ENCODE assay signal across 1 cellular context in the genomic region with DNA sequence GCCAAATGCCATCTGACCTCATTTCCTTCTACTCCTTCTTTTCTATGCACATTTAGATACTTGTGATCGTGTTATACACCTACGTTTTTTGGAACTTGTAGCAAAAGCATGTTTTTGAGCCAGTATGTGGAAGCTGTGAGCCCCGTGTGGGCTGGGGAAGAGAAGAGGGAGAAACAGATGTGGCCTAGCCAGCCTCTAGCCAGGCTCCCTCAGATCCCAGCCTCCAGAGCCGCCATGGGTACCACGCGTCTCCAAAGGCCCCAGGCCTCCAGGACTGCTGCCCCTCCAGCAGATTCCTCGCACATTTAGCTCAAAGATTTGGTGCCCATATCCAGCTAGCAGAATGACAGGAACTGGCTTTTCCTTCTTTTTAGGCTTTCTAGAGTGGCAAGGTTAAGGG.
TF ChIP-seq lines count a peak whose summit lies in the region.

No MANE protein-coding gene starts in this region.

TF ChIP-seq in HCT116, 20 proteins besides CTCF, POLR2A, EP300 and RAD21 (continued from another document):
- TF ChIP-seq, protein P1, sequence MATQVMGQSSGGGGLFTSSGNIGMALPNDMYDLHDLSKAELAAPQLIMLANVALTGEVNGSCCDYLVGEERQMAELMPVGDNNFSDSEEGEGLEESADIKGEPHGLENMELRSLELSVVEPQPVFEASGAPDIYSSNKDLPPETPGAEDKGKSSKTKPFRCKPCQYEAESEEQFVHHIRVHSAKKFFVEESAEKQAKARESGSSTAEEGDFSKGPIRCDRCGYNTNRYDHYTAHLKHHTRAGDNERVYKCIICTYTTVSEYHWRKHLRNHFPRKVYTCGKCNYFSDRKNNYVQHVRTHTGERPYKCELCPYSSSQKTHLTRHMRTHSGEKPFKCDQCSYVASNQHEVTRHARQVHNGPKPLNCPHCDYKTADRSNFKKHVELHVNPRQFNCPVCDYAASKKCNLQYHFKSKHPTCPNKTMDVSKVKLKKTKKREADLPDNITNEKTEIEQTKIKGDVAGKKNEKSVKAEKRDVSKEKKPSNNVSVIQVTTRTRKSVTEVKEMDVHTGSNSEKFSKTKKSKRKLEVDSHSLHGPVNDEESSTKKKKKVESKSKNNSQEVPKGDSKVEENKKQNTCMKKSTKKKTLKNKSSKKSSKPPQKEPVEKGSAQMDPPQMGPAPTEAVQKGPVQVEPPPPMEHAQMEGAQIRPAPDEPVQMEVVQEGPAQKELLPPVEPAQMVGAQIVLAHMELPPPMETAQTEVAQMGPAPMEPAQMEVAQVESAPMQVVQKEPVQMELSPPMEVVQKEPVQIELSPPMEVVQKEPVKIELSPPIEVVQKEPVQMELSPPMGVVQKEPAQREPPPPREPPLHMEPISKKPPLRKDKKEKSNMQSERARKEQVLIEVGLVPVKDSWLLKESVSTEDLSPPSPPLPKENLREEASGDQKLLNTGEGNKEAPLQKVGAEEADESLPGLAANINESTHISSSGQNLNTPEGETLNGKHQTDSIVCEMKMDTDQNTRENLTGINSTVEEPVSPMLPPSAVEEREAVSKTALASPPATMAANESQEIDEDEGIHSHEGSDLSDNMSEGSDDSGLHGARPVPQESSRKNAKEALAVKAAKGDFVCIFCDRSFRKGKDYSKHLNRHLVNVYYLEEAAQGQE (IDR thresholded peaks at IDR 0.05; ENCODE audit: low read depth): no peak
- TF ChIP-seq, protein P2, sequence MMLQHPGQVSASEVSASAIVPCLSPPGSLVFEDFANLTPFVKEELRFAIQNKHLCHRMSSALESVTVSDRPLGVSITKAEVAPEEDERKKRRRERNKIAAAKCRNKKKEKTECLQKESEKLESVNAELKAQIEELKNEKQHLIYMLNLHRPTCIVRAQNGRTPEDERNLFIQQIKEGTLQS (IDR thresholded peaks at IDR 0.05): no peak
- TF ChIP-seq JUND (IDR thresholded peaks at IDR 0.05): no peak
- TF ChIP-seq, protein P3, sequence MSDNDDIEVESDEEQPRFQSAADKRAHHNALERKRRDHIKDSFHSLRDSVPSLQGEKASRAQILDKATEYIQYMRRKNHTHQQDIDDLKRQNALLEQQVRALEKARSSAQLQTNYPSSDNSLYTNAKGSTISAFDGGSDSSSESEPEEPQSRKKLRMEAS (IDR thresholded peaks at IDR 0.05): no peak
- no peak for TF ChIP-seq EZH2phosphoT487 (IDR thresholded peaks at IDR 0.05; ENCODE audit: borderline replicate concordance)
- no peak for TF ChIP-seq TCF7L2 (IDR thresholded peaks at IDR 0.05; ENCODE audit: borderline replicate concordance, extremely low read depth, insufficient read depth, insufficient read length)
- TF ChIP-seq FOSL1 (IDR thresholded peaks at IDR 0.05; ENCODE audit: low read depth): no peak
- no peak for TF ChIP-seq ZNF274 (IDR thresholded peaks at IDR 0.05; ENCODE audit: low read depth, low read length)
- no peak for TF ChIP-seq SIN3A (IDR thresholded peaks at IDR 0.05; ENCODE audit: low read depth)
- no peak for TF ChIP-seq EGR1 (IDR thresholded peaks at IDR 0.05; ENCODE audit: low read depth)
- no peak for TF ChIP-seq SP1 (IDR thresholded peaks at IDR 0.05; ENCODE audit: low read depth)
- TF ChIP-seq ELF1 (IDR thresholded peaks at IDR 0.05; ENCODE audit: borderline replicate concordance, low read depth): no peak
